1 cellular context compared by ENCODE assay signal in the genomic region with DNA sequence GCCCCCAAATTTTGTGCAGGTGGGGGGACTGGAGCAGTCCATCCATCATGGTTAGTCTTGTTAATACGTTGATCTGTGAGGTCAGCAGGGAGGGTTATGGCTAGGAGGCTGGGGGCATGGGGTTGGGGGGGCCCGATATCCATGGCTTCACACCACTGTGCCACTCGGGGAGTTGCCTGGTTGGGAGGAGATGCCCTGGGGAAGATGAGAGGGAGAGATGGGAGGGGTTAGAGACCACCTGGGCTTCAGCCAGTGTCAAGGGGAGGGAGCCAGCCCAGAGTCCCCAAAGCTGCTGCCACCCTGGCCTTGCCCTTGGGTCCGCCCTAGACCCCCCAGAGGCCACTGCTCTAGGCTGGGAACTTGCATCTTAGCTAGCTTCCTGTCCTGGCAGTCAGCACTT.
TF ChIP-seq lines count a peak whose summit lies in the region.

No MANE protein-coding gene starts in this region.

TF ChIP-seq in HepG2, 621 proteins besides CTCF, POLR2A, EP300 and RAD21:
- TF ChIP-seq MIXL1 (CRISPR knock-in tag; IDR thresholded peaks at IDR 0.05): no peak
- no peak for TF ChIP-seq TRIM24 (CRISPR knock-in tag; IDR thresholded peaks at IDR 0.05)
- TF ChIP-seq TERF1 (CRISPR knock-in tag; IDR thresholded peaks at IDR 0.05): no peak
- TF ChIP-seq KDM4B (CRISPR knock-in tag; IDR thresholded peaks at IDR 0.05): no peak
- TF ChIP-seq, protein P1, sequence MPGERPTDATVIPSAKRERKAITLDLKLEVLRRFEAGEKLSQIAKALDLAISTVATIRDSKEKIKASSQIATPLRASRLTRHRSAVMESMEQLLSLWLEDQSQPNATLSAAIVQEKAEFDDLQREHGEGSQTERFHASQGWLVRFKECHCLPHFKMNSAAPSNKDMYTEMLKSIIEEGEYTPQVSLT (CRISPR knock-in tag; IDR thresholded peaks at IDR 0.05; ENCODE audit: borderline replicate concordance, low read depth): no peak
- TF ChIP-seq PCBP1 (IDR thresholded peaks at IDR 0.05; ENCODE audit: borderline replicate concordance, low read depth, low read length): no peak
- no peak for TF ChIP-seq ZNF577 (CRISPR knock-in tag; IDR thresholded peaks at IDR 0.05; ENCODE audit: borderline replicate concordance, low read depth)
- TF ChIP-seq, protein P2, sequence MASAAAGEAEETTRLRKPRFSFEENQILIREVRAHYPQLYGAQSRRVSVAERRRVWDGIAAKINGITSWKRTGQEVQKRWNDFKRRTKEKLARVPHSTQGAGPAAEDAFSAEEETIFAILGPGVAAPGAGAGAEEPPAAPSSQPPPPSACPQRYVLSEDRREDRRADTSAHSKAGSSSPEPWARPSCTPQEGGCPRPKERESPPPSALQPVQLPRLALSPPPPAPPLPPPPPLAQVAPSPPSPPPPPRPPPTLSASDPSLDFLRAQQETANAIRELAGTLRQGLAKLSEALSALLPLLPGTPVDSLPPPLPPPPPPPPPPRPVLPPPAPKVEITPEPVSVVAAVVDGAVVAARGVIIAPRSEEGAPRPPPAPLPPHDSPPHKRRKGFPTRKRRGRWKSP (CRISPR knock-in tag; IDR thresholded peaks at IDR 0.05): no peak
- no peak for TF ChIP-seq PHF5A (CRISPR knock-in tag; IDR thresholded peaks at IDR 0.05; ENCODE audit: low read depth, unreplicated experiment)
- TF ChIP-seq ZNF772 (CRISPR knock-in tag; IDR thresholded peaks at IDR 0.05): no peak
- TF ChIP-seq, protein P3, sequence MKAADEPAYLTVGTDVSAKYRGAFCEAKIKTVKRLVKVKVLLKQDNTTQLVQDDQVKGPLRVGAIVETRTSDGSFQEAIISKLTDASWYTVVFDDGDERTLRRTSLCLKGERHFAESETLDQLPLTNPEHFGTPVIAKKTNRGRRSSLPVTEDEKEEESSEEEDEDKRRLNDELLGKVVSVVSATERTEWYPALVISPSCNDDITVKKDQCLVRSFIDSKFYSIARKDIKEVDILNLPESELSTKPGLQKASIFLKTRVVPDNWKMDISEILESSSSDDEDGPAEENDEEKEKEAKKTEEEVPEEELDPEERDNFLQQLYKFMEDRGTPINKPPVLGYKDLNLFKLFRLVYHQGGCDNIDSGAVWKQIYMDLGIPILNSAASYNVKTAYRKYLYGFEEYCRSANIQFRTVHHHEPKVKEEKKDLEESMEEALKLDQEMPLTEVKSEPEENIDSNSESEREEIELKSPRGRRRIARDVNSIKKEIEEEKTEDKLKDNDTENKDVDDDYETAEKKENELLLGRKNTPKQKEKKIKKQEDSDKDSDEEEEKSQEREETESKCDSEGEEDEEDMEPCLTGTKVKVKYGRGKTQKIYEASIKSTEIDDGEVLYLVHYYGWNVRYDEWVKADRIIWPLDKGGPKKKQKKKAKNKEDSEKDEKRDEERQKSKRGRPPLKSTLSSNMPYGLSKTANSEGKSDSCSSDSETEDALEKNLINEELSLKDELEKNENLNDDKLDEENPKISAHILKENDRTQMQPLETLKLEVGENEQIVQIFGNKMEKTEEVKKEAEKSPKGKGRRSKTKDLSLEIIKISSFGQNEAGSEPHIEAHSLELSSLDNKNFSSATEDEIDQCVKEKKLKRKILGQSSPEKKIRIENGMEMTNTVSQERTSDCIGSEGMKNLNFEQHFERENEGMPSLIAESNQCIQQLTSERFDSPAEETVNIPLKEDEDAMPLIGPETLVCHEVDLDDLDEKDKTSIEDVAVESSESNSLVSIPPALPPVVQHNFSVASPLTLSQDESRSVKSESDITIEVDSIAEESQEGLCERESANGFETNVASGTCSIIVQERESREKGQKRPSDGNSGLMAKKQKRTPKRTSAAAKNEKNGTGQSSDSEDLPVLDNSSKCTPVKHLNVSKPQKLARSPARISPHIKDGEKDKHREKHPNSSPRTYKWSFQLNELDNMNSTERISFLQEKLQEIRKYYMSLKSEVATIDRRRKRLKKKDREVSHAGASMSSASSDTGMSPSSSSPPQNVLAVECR (CRISPR knock-in tag; IDR thresholded peaks at IDR 0.05; ENCODE audit: borderline replicate concordance): no peak
- TF ChIP-seq ZFP90 (CRISPR knock-in tag; IDR thresholded peaks at IDR 0.05; ENCODE audit: borderline replicate concordance): no peak
- no peak for TF ChIP-seq ZNF510 (CRISPR knock-in tag; IDR thresholded peaks at IDR 0.05; ENCODE audit: low read depth)
